In the genomic region with DNA sequence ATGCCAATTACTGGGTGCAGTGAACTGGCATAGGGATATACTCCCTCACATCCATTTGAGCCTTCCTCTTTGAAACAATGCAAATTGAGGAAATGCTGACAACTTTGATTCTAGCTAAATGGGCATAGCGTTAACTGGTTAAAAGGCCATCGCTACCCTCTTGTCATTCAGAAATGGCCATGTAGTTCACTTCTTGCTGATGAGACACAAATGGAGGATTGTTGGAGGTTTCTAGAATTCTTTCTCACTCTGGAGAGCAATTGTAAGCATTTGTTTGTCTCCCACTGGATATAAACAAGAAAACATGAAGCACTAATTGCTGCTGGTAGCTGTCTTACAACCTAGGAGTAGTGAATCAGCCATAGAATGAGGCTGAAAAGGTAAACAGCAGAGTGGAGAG, we compare ENCODE assay signal across 8 cellular contexts.
"Had no signal": no experiment of that assay in that cellular context is flagged by ENCODE, and none has a peak within 500 bp of the region (broad histone marks: within the 10 kb centered on the region; RNA-seq: fewer than 3 reads in every experiment).

No MANE protein-coding gene starts in this region.

- H3K9me3 Mint-ChIP-seq: IgD-negative memory B cell had no signal

- H3K4me3 ChIP-seq: GM23248 had no signal

- H3K4me1 Mint-ChIP-seq: IgD-negative memory B cell had no signal

- H3K27me3 Mint-ChIP-seq: IgD-negative memory B cell had no signal

- H3K27ac Mint-ChIP-seq: H9, IgD-negative memory B cell had no signal

- H2AFZ ChIP-seq: GM23248 had no signal

- DNase-seq: GM23248, H9, HCEC 1CT, KG1 had no signal

- H3K9ac ChIP-seq: GM23248 had no signal

- H3K27ac ChIP-seq: GM23248, HL-60 had no signal

- H3K4me3 Mint-ChIP-seq: H9, IgD-negative memory B cell had no signal

- FAIRE-seq: H1, H54 had no signal
